In genomic region chr20:58662142-58662473, GRCh38 we compare ENCODE assay signal across 1 cellular context.
TF ChIP-seq lines count a peak whose summit lies in the region.

No MANE protein-coding gene starts in this region.

TF ChIP-seq in HepG2, 621 proteins besides CTCF, POLR2A, EP300 and RAD21:
- no peak for TF ChIP-seq ZNF543 (CRISPR knock-in tag; IDR thresholded peaks at IDR 0.05)
- TF ChIP-seq ZFP36L1 (CRISPR knock-in tag; IDR thresholded peaks at IDR 0.05), result no peak
- no peak for TF ChIP-seq RFXANK (CRISPR knock-in tag; IDR thresholded peaks at IDR 0.05)
- TF ChIP-seq, protein P1, sequence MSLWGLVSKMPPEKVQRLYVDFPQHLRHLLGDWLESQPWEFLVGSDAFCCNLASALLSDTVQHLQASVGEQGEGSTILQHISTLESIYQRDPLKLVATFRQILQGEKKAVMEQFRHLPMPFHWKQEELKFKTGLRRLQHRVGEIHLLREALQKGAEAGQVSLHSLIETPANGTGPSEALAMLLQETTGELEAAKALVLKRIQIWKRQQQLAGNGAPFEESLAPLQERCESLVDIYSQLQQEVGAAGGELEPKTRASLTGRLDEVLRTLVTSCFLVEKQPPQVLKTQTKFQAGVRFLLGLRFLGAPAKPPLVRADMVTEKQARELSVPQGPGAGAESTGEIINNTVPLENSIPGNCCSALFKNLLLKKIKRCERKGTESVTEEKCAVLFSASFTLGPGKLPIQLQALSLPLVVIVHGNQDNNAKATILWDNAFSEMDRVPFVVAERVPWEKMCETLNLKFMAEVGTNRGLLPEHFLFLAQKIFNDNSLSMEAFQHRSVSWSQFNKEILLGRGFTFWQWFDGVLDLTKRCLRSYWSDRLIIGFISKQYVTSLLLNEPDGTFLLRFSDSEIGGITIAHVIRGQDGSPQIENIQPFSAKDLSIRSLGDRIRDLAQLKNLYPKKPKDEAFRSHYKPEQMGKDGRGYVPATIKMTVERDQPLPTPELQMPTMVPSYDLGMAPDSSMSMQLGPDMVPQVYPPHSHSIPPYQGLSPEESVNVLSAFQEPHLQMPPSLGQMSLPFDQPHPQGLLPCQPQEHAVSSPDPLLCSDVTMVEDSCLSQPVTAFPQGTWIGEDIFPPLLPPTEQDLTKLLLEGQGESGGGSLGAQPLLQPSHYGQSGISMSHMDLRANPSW (CRISPR knock-in tag; IDR thresholded peaks at IDR 0.05; ENCODE audit: borderline replicate concordance), result no peak
- TF ChIP-seq GZF1 (CRISPR knock-in tag; IDR thresholded peaks at IDR 0.05), result no peak
- no peak for TF ChIP-seq FIP1L1 (IDR thresholded peaks at IDR 0.05; ENCODE audit: borderline replicate concordance, insufficient read depth, low read depth, low read length)
- TF ChIP-seq KDM2A (CRISPR knock-in tag; IDR thresholded peaks at IDR 0.05; ENCODE audit: borderline replicate concordance, low read depth), result no peak
- no peak for TF ChIP-seq GFI1 (CRISPR knock-in tag; IDR thresholded peaks at IDR 0.05; ENCODE audit: borderline replicate concordance)
- no peak for TF ChIP-seq ZNF609 (CRISPR knock-in tag; IDR thresholded peaks at IDR 0.05; ENCODE audit: borderline replicate concordance)
- TF ChIP-seq ZNF232 (CRISPR knock-in tag; IDR thresholded peaks at IDR 0.05; ENCODE audit: borderline replicate concordance), result no peak
- no peak for TF ChIP-seq JUNB (CRISPR knock-in tag; IDR thresholded peaks at IDR 0.05; ENCODE audit: borderline replicate concordance)
- TF ChIP-seq GPBP1L1 (CRISPR knock-in tag; IDR thresholded peaks at IDR 0.05), result no peak
- TF ChIP-seq SALL2 (CRISPR knock-in tag; IDR thresholded peaks at IDR 0.05), result no peak
